1 cellular context compared by ENCODE assay signal in genomic region chr22:29216873-29217666, GRCh38.
TF ChIP-seq lines count a peak whose summit lies in the region.

No MANE protein-coding gene starts in this region.

TF ChIP-seq in GM12878, 131 proteins besides CTCF, POLR2A, EP300 and RAD21:
- TF ChIP-seq ZNF622 (IDR thresholded peaks at IDR 0.05) (no peak), STAT3 (IDR thresholded peaks at IDR 0.05; ENCODE audit: low read depth, low read length) (no peak), HSF1 (IDR thresholded peaks at IDR 0.05; ENCODE audit: low read depth, low read length) (no peak), RBBP5 (conservative IDR thresholded peaks at IDR 0.05) (no peak), NR2C2 (IDR thresholded peaks at IDR 0.05; ENCODE audit: borderline replicate concordance, control insufficient read depth, insufficient read length, low read depth) (no peak), E2F4 (IDR thresholded peaks at IDR 0.05; ENCODE audit: low read depth, low read length) (no peak), ESRRA (IDR thresholded peaks at IDR 0.05; ENCODE audit: low read length) (no peak), ZBTB11 (CRISPR knock-in tag; IDR thresholded peaks at IDR 0.05) (no peak)
